Comparison of ENCODE assay signal across 26 cellular contexts in the genomic region with DNA sequence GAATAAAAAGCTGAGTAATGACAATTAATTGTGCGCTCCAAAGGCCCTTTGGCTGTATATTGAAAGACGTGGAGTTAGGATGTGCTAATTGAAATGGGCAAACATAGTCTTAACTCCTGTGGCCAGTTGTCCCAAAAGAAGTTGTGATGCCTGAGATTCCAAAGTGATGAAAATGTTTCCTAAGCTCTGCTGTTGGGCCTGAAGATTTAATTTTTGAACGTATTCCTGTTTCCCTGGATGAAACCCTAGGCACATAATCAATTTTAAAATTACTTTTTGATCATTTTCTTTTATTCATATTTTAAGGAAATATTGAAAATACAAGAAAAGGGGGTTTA.
"Had no signal": no experiment of that assay in that cellular context is flagged by ENCODE, and none has a peak within 500 bp of the region (broad histone marks: within the 10 kb centered on the region; RNA-seq: fewer than 3 reads in every experiment).

No MANE protein-coding gene starts in this region.

- FAIRE-seq: bronchial epithelial cell had no signal

- H3K9me3 ChIP-seq: heart right ventricle, left lung, lower lobe of right lung, mucosa of descending colon, stomach, tibial nerve had no signal

- H3K27me3 ChIP-seq: heart right ventricle, left lung, stomach, tibial nerve had no signal

- ATAC-seq: activated CD8-positive, alpha-beta T cell treated with anti-CD3 and anti-CD28 coated beads for 36 hours; activated T-cell treated with anti-CD3 and anti-CD28 coated beads, Interleukin-2, amount 50 U/mL, for 4 hours; activated T-helper 17 cell treated with anti-CD3 and anti-CD28 coated beads, Interleukin-2, amount 50 U/mL, for 72 hours; esophagus mucosa; heart right ventricle; left lung; lower lobe of right lung; mucosa of descending colon; natural killer cell treated with Interleukin-12 subunit alpha and Interleukin-12 subunit beta and Interleukin-15 and Interleukin-18, amount 100 ng/mL, for 72 hours; right cardiac atrium; WTC11 had no signal

- H3K4me3 ChIP-seq: heart right ventricle, left lung, lower lobe of right lung, mucosa of descending colon, stomach, tibial nerve had no signal

- H3K4me1 ChIP-seq: left lung, lower lobe of right lung, tibial nerve had no signal

- DNase-seq: activated CD4-positive, alpha-beta T cell treated with anti-CD3 and anti-CD28 coated beads for 1 hour; activated CD4-positive, alpha-beta T cell treated with anti-CD3 and anti-CD28 coated beads, Interleukin-2, amount 10 ng/mL, durations not matched to agents 7 days and 5 days; activated CD8-positive, alpha-beta T cell treated with anti-CD3 and anti-CD28 coated beads for 36 hours; activated gamma-delta T cell treated with Interleukin-2 at 50 U/mL for 16 hours; activated naive CD4-positive, alpha-beta T cell treated with anti-CD3 and anti-CD28 coated beads, Interleukin-2, amount 50 U/mL, for 16 hours; activated T-cell treated with anti-CD3 and anti-CD28 coated beads, Interleukin-2, amount 50 U/mL, for 4 hours; amygdala; endodermal cell; foreskin melanocyte; heart right ventricle; left lung; lower lobe of right lung; mesendoderm; mucosa of descending colon; posterior cingulate gyrus; right cardiac atrium; stimulated activated CD4-positive, alpha-beta T cell treated with anti-CD3 and anti-CD28 coated beads, Interleukin-12 subunit alpha, Interleukin-12 subunit beta, amount 100 ng/mL, for 4 hours; stimulated activated CD4-positive, alpha-beta T cell treated with anti-CD3 and anti-CD28 coated beads, Interleukin-4, amount 100 ng/mL, for 1 hour; stomach; T-helper 2 cell had no signal

- H3K27ac ChIP-seq: heart right ventricle, left lung, lower lobe of right lung, stomach, tibial nerve had no signal

- H3K36me3 ChIP-seq: heart right ventricle, left lung, stomach, tibial nerve had no signal
